ENCODE assay signal across 8 cellular contexts in genomic region chr7:75157640-75158039, GRCh38.
DNase-seq lines count a peak whose midpoint lies in the region; ATAC-seq and TF ChIP-seq lines count a peak whose summit lies in the region.
"Not testable (repeated sequence)": the region's sequence is repeated elsewhere in the genome, so short reads cannot be mapped to it uniquely, and the experiment has no call there.

No MANE protein-coding gene starts in this region.

- not testable (repeated sequence) for H3K4ac ChIP-seq in H9 (ENCODE audit: low read depth, low read length)

- not testable (repeated sequence) for H3K79me2 ChIP-seq in H9 (ENCODE audit: insufficient read depth, low read length)

- not testable (repeated sequence) for H3K9me3 ChIP-seq in BLaER1; H9 (ENCODE audit: control insufficient read depth, low read depth, low read length); ovary; suprapubic skin

- not testable (repeated sequence) for H3K18ac ChIP-seq in H9 (ENCODE audit: insufficient read length, low read depth, low read length)

- TF ChIP-seq CTCF in H9 (conservative IDR thresholded peaks at IDR 0.05); ovary (IDR thresholded peaks at IDR 0.05); suprapubic skin (IDR thresholded peaks at IDR 0.05): not testable (repeated sequence)

- no CpG with 5 or more reads among the region's 31 CpGs for WGBS in H9 (ENCODE audit: extremely low coverage, insufficient read length, low lambda C conversion rate)
- WGBS in ovary, 3 donors: 34% methylated on average over 15 of the region's 31 CpGs; no CpG with 5 or more reads in 2 of the 3 donors
- no CpG with 5 or more reads among the region's 31 CpGs for WGBS in suprapubic skin

- H2AK5ac ChIP-seq in H9 (ENCODE audit: insufficient read length, low read length): not testable (repeated sequence)

- H3K23me2 ChIP-seq in H9 (ENCODE audit: insufficient read length, low read depth, low read length, poor library complexity, severe bottlenecking): not testable (repeated sequence)

- not testable (repeated sequence) for H3K14ac ChIP-seq in H9 (ENCODE audit: insufficient read depth, low read length)

- not testable (repeated sequence) for H3K27me3 ChIP-seq in BLaER1; H9 (ENCODE audit: insufficient read depth, low read length); ovary; suprapubic skin

- H3K4me1 ChIP-seq in BLaER1: peaks cover 10% of the 10 kb centered on the region; the same call in 1 of the 2 replicates
- not testable (repeated sequence) for H3K4me1 ChIP-seq in H9 (ENCODE audit: insufficient read depth, low read length); ovary (ENCODE audit: insufficient read depth); suprapubic skin

- intact Hi-C loops in activated CD4-positive, alpha-beta T cell treated with anti-CD3 and anti-CD28 coated beads, Interleukin-2, amount 10 ng/mL, durations not matched to agents 24 days and 14 days (cut with micrococcal nuclease); Right ventricle myocardium superior (cut with DNase I); ovary (cut with DNase I): not testable (repeated sequence)

- 0 out of 2 replicates have a peak overlapping the region, but pooled peaks have one; percentile 26 for H3K4me2 ChIP-seq in BLaER1
- H3K4me2 ChIP-seq in H9 (ENCODE audit: insufficient read depth, insufficient read length, low read length): not testable (repeated sequence)

- not testable (repeated sequence) for H4K91ac ChIP-seq in H9 (ENCODE audit: insufficient read length, low read depth, low read length)

- DNase-seq in H9; suprapubic skin (ENCODE audit: low spot score in 2 of 2): not testable (repeated sequence)
- DNase-seq in activated CD4-positive, alpha-beta T cell treated with anti-CD3 and anti-CD28 coated beads, Interleukin-2, amount 10 ng/mL, durations not matched to agents 24 days and 14 days: peak; percentile 56
- peak; percentile 10 for DNase-seq in activated gamma-delta T cell treated with Interleukin-2 at 50 U/mL for 16 hours
- peak; percentile 29 for DNase-seq in Right ventricle myocardium superior
- DNase-seq in left lobe of liver (ENCODE audit: low spot score): peak; percentile 47
- peak; percentile 7 to 43 (median 37) for DNase-seq in ovary

- H3K27ac ChIP-seq in BLaER1; H9 (ENCODE audit: insufficient read length, low read depth, low read length); ovary; suprapubic skin: not testable (repeated sequence)

- H3K9me3 Mint-ChIP-seq in H9; activated CD4-positive, alpha-beta T cell treated with anti-CD3 and anti-CD28 coated beads, Interleukin-2, amount 10 ng/mL, durations not matched to agents 24 days and 14 days: not testable (repeated sequence)

- H3K9ac ChIP-seq in BLaER1; H9 (ENCODE audit: extremely low read depth, insufficient read length, low read length): not testable (repeated sequence)

- H3K36me3 ChIP-seq in BLaER1, ovary, suprapubic skin: not testable (repeated sequence)

- H2BK15ac ChIP-seq in H9 (ENCODE audit: low read depth, low read length): not testable (repeated sequence)

- peak overlapping the region; percentile 54 to 72; a peak in 4 of 5 replicates for H3K4me3 Mint-ChIP-seq in H9
- not testable (repeated sequence) for H3K4me3 Mint-ChIP-seq in activated CD4-positive, alpha-beta T cell treated with anti-CD3 and anti-CD28 coated beads, Interleukin-2, amount 10 ng/mL, durations not matched to agents 24 days and 14 days

- H3K4me1 Mint-ChIP-seq in H9; activated CD4-positive, alpha-beta T cell treated with anti-CD3 and anti-CD28 coated beads, Interleukin-2, amount 10 ng/mL, durations not matched to agents 24 days and 14 days: not testable (repeated sequence)

- not testable (repeated sequence) for H2AFZ ChIP-seq in H9 (ENCODE audit: low read length)

- ATAC-seq in Right ventricle myocardium superior (ENCODE audit: poor library complexity): peak; percentile 0
- not testable (repeated sequence) for ATAC-seq in left lobe of liver

- H3K56ac ChIP-seq in H9 (ENCODE audit: insufficient read length, low read depth, low read length): not testable (repeated sequence)

- H4K8ac ChIP-seq in H9 (replicated peaks; ENCODE audit: insufficient read length, low read depth, low read length): not testable (repeated sequence)

- H2BK5ac ChIP-seq in H9 (ENCODE audit: insufficient read length, low read length): not testable (repeated sequence)

- not testable (repeated sequence) for H3K4me3 ChIP-seq in BLaER1, ovary
- peak overlapping the region; percentile 40 for H3K4me3 ChIP-seq in suprapubic skin

- H3K27me3 Mint-ChIP-seq in H9 (ENCODE audit: low read depth); activated CD4-positive, alpha-beta T cell treated with anti-CD3 and anti-CD28 coated beads, Interleukin-2, amount 10 ng/mL, durations not matched to agents 24 days and 14 days: not testable (repeated sequence)

- TF ChIP-seq EP300 in ovary (IDR thresholded peaks at IDR 0.05); suprapubic skin (IDR thresholded peaks at IDR 0.05): not testable (repeated sequence)

- H3K23ac ChIP-seq in H9 (ENCODE audit: insufficient read length, low read depth, low read length): not testable (repeated sequence)

- H3K79me1 ChIP-seq in H9 (ENCODE audit: insufficient read depth, low read depth, low read length, poor library complexity, severe bottlenecking): not testable (repeated sequence)

- not testable (repeated sequence) for TF ChIP-seq POLR2A in ovary (IDR thresholded peaks at IDR 0.05); suprapubic skin (IDR thresholded peaks at IDR 0.05)

- not testable (repeated sequence) for H3K36me3 Mint-ChIP-seq in H9 (ENCODE audit: insufficient read depth in 1 of 3, low read depth in 3 of 3); activated CD4-positive, alpha-beta T cell treated with anti-CD3 and anti-CD28 coated beads, Interleukin-2, amount 10 ng/mL, durations not matched to agents 24 days and 14 days (ENCODE audit: low read depth)

- not testable (repeated sequence) for H4K20me1 ChIP-seq in BLaER1; H9 (ENCODE audit: control insufficient read depth, insufficient read depth, insufficient read length)

- not testable (repeated sequence) for H3K27ac Mint-ChIP-seq in H9; activated CD4-positive, alpha-beta T cell treated with anti-CD3 and anti-CD28 coated beads, Interleukin-2, amount 10 ng/mL, durations not matched to agents 24 days and 14 days

- H3T11ph ChIP-seq in H9 (ENCODE audit: low read length): not testable (repeated sequence)

- H2BK12ac ChIP-seq in H9 (ENCODE audit: insufficient read length, low read depth, low read length): not testable (repeated sequence)

- not testable (repeated sequence) for H4K5ac ChIP-seq in H9 (ENCODE audit: insufficient read length, low read depth, low read length)

- H2BK20ac ChIP-seq in H9 (ENCODE audit: low read depth, low read length, poor library complexity, severe bottlenecking): not testable (repeated sequence)

- not testable (repeated sequence) for H2BK120ac ChIP-seq in H9 (ENCODE audit: low read depth, low read length, poor library complexity, severe bottlenecking)
